In genomic region chr10:63798599-63799498, GRCh38 we compare ENCODE assay signal across 10 cellular contexts.
DNase-seq lines count a peak whose midpoint lies in the region; ATAC-seq and TF ChIP-seq lines count a peak whose summit lies in the region.
"Had no signal": no experiment of that assay in that cellular context is flagged by ENCODE, and none has a peak within 500 bp of the region (broad histone marks: within the 10 kb centered on the region; RNA-seq: fewer than 3 reads in every experiment).

No MANE protein-coding gene starts in this region.

- ATAC-seq in left cardiac atrium: peak; percentile 89 to 96
- ATAC-seq in sciatic nerve: peak; percentile 96

- no peak for TF ChIP-seq CTCF in adrenal gland (IDR thresholded peaks at IDR 0.05)

- 49 to 55% (median 50%) methylated on average over 9 of the region's 9 CpGs for WGBS in adrenal gland, 4 donors

- intact Hi-C loops in adrenal gland (cut with DNase I): no loop called here
- intact Hi-C loops in left cardiac atrium (cut with DNase I): no loop called here
- intact Hi-C loops in sciatic nerve (cut with DNase I): no loop called here

- no peaks in the 10 kb centered on the region for H3K27me3 ChIP-seq in adrenal gland

- H3K4me3 ChIP-seq in adrenal gland: peak overlapping the region in 1 of 4 donors; percentile 2
- H3K4me3 ChIP-seq: skin epidermis had no signal

- H3K27ac ChIP-seq in adrenal gland: no peak overlapping the region

- no peaks in the 10 kb centered on the region for H3K9me3 ChIP-seq in adrenal gland (replicated peaks in 1 of 3)

- TF ChIP-seq POLR2A in adrenal gland (IDR thresholded peaks at IDR 0.05): no peak

- no peaks in the 10 kb centered on the region for H3K4me1 ChIP-seq in adrenal gland (replicated peaks in 1 of 2)

- DNase-seq in GM04503 (ENCODE audit: low read depth) (peak; percentile 93), adrenal gland (peak in 6 of 7 donors; percentile 27 to 68 (median 38)), left cardiac atrium (peak; percentile 85), sciatic nerve (ENCODE audit: low spot score) (no peak), NCI-H82 (lab: John Stamatoyannopoulos, UW) (no peak), DMS 273 (lab: John Stamatoyannopoulos, UW; ENCODE audit: unreplicated experiment) (no peak), NOMO-1 treated with dmso at 0.1 percent for 144 hours (lab: John Stamatoyannopoulos, UW; ENCODE audit: unreplicated experiment) (no peak)
- no peak for DNase-seq in activated CD4-positive, CD25-positive, alpha-beta regulatory T cell treated with anti-CD3 and anti-CD28 coated beads, Interleukin-2, amount 50 U/mL, for 72 hours
- DNase-seq: NCI-H1694 had no signal

- no peaks in the 10 kb centered on the region for H3K36me3 ChIP-seq in adrenal gland (replicated peaks in 1 of 2)

Comparison
In these comparisons a context has a peak if more than half of its experiments do, and no peak if none do; other contexts are left out.
1. DNase-seq: peak in GM04503 (single experiment), adrenal gland (6 of 7) and left cardiac atrium (single experiment); none in sciatic nerve (single experiment), activated CD4-positive, CD25-positive, alpha-beta regulatory T cell treated with anti-CD3 and anti-CD28 coated beads, Interleukin-2, amount 50 U/mL, for 72 hours (single experiment), NCI-H82 (single experiment), DMS 273 (single experiment) and NOMO-1 treated with dmso at 0.1 percent for 144 hours (single experiment).